ENCODE assay signal across 8 cellular contexts in the genomic region with DNA sequence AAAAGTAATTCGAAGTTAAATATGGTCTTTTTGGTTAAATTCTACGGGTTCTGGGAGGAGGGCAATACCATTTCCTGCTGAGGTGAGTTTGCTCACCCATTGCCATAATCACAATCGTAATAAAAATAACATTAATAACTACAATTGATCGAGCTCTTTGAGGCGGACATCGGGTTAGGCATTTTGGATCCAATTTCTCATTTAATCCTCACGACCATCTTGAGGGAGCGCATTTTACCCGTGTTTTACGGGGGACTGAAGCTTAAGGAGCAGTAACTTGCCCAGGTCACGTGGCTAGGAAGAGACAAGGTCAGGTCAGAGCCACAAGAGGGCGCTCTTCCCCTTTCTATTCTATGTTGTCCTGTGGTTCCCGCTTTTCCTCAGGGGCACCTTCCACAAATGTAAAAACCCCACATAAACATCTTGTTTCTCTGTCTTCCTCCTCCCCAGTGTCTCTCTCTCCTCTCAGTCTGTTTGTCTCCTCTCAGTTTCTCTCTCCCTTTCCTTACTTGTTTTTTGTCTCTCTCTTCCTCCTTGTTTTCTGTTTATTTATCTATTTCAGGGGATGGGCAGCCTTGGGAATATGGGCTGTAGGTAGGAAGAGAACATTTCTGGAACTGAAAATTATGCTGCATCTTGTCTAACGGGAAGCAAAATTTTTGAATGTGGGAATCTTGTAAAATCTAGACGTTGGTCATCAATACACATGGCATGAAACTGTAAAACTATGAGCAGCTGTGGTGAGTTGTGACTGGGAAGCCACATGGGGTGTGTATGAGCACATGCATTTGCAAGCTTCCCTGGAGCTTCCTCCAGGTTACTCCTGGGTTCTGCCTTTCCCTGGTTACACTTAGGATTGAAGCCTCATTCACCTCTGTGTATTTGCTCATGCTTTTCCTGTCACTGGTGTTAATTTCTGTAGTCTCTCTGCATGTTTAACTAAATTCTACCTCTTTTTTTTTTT.
DNase-seq lines count a peak whose midpoint lies in the region; ATAC-seq and TF ChIP-seq lines count a peak whose summit lies in the region.

No MANE protein-coding gene starts in this region.

- H3K4me3 ChIP-seq in NB4 (ENCODE audit: low read depth, low read length), result peak overlapping the region; percentile 57

- intact Hi-C loops in cardiac septum (cut with DNase I), result no loop called here

- peaks cover 21% of the 10 kb centered on the region for H3K27me3 Mint-ChIP-seq in activated naive CD8-positive, alpha-beta T cell treated with anti-CD3 and anti-CD28 coated beads, Interleukin-2, amount 10 ng/mL, durations not matched to agents 7 days and 5 days
- H3K27me3 Mint-ChIP-seq in type B pancreatic cell, result peaks cover 8% of the 10 kb centered on the region

- H3K4me1 Mint-ChIP-seq in activated naive CD8-positive, alpha-beta T cell treated with anti-CD3 and anti-CD28 coated beads, Interleukin-2, amount 10 ng/mL, durations not matched to agents 7 days and 5 days, result peaks cover 13% of the 10 kb centered on the region
- peaks cover 7% of the 10 kb centered on the region for H3K4me1 Mint-ChIP-seq in type B pancreatic cell (ENCODE audit: unreplicated experiment)

- no peaks in the 10 kb centered on the region for H3K36me3 Mint-ChIP-seq in activated naive CD8-positive, alpha-beta T cell treated with anti-CD3 and anti-CD28 coated beads, Interleukin-2, amount 10 ng/mL, durations not matched to agents 7 days and 5 days
- no peaks in the 10 kb centered on the region for H3K36me3 Mint-ChIP-seq in type B pancreatic cell

- TF ChIP-seq POLR2A in NB4 (IDR thresholded peaks at IDR 0.05; ENCODE audit: extremely low read depth, insufficient read length), result no peak

- CTCF ChIA-PET in GM10248 (lab: Yijun Ruan, JAX), result interaction anchor here (0.6 to 4.8 kb wide), 36 partner anchors 8 to 314 kb away, joined by 3 to 37 read pairs (median 5); no protein-coding TSS in a partner anchor

- H3K27ac Mint-ChIP-seq in activated naive CD8-positive, alpha-beta T cell treated with anti-CD3 and anti-CD28 coated beads, Interleukin-2, amount 10 ng/mL, durations not matched to agents 7 days and 5 days, result no peak overlapping the region
- H3K27ac Mint-ChIP-seq in type B pancreatic cell, result peak overlapping the region; percentile 76

- DNase-seq in GM10248 (ENCODE audit: extremely low spot score) (peak; percentile 73), NB4 (ENCODE audit: low read depth) (peak; percentile 82), SKM-1 (lab: John Stamatoyannopoulos, UW; ENCODE audit: unreplicated experiment) (peak; percentile 80), cardiac septum (ENCODE audit: low spot score) (peak; percentile 83), pons (ENCODE audit: low spot score) (peak; percentile 86), type B pancreatic cell (ENCODE audit: extremely low spot score, unreplicated experiment) (peak; percentile 78)
- peak; percentile 61 for DNase-seq in activated naive CD8-positive, alpha-beta T cell treated with anti-CD3 and anti-CD28 coated beads, Interleukin-2, amount 10 ng/mL, durations not matched to agents 7 days and 5 days

- H3K9me3 Mint-ChIP-seq in activated naive CD8-positive, alpha-beta T cell treated with anti-CD3 and anti-CD28 coated beads, Interleukin-2, amount 10 ng/mL, durations not matched to agents 7 days and 5 days, result no peaks in the 10 kb centered on the region
- no peaks in the 10 kb centered on the region for H3K9me3 Mint-ChIP-seq in type B pancreatic cell

- H3K4me3 Mint-ChIP-seq in activated naive CD8-positive, alpha-beta T cell treated with anti-CD3 and anti-CD28 coated beads, Interleukin-2, amount 10 ng/mL, durations not matched to agents 7 days and 5 days, result peak overlapping the region; percentile 93
- peak overlapping the region; percentile 96 for H3K4me3 Mint-ChIP-seq in type B pancreatic cell

- TF ChIP-seq CTCF in GM10248 (IDR thresholded peaks at IDR 0.05; ENCODE audit: control extremely low read depth, extremely low read depth, low read depth, missing control alignments) (peak; percentile 86), NB4 (IDR thresholded peaks at IDR 0.05; ENCODE audit: low read depth, low read length) (peak; percentile 64), type B pancreatic cell (conservative IDR thresholded peaks at IDR 0.05) (peak; percentile 95)

- POLR2A ChIA-PET in GM10248 (lab: Yijun Ruan, JAX), result no interaction called here
- POLR2A ChIA-PET in activated naive CD8-positive, alpha-beta T cell treated with anti-CD3 and anti-CD28 coated beads, Interleukin-2, amount 10 ng/mL, durations not matched to agents 7 days and 5 days (lab: Charles Lee), result no interaction called here

- peak; percentile 85 for ATAC-seq in HG02610 (IDR thresholded peaks at IDR 0.05; ENCODE audit: unreplicated experiment)
- peak; percentile 80 for ATAC-seq in activated naive CD8-positive, alpha-beta T cell treated with anti-CD3 and anti-CD28 coated beads, Interleukin-2, amount 10 ng/mL, durations not matched to agents 7 days and 5 days (ENCODE audit: low read depth)

Comparison
In these comparisons a context has a peak if more than half of its experiments do, and no peak if none do; other contexts are left out.
1. Peak in every context shown above with its lines: DNase-seq, ATAC-seq and H3K4me3 ChIP-seq.